In genomic region chr1:162656266-162656665, GRCh38 we compare ENCODE assay signal across 22 cellular contexts.
"Had no signal": no experiment of that assay in that cellular context is flagged by ENCODE, and none has a peak within 500 bp of the region (broad histone marks: within the 10 kb centered on the region; RNA-seq: fewer than 3 reads in every experiment).

No MANE protein-coding gene starts in this region.

- H3K9me3 ChIP-seq: gastrocnemius medialis, left ventricle myocardium inferior, neutrophil, pancreas, prostate gland, right atrium auricular region, suprapubic skin, tibial artery had no signal

- H3K36me3 ChIP-seq: gastrocnemius medialis, neutrophil, pancreas, prostate gland, suprapubic skin had no signal

- H3K27ac ChIP-seq: epithelial cell of prostate, gastrocnemius medialis, left ventricle myocardium inferior, neutrophil, pancreas, prostate gland, right atrium auricular region, suprapubic skin, tibial artery had no signal

- H3K4me3 ChIP-seq: gastrocnemius medialis, left ventricle myocardium inferior, pancreas, prostate gland, right atrium auricular region, suprapubic skin, tibial artery had no signal

- ATAC-seq: activated CD8-positive, alpha-beta T cell treated with anti-CD3 and anti-CD28 coated beads for 36 hours; activated T-cell treated with anti-CD3 and anti-CD28 coated beads, Interleukin-2, amount 50 U/mL, for 4 hours; activated T-helper 17 cell treated with anti-CD3 and anti-CD28 coated beads, Interleukin-2, amount 50 U/mL, for 72 hours; gastrocnemius medialis; pancreas; stimulated activated naive B cell treated with anti-CD40 and anti-IgM and Interleukin-4, amounts not matched to agents 10 μg/mL and 1 μg/mL and 100 μg/mL, for 72 hours had no signal

- DNase-seq: activated B cell treated with CpG ODN at 0.5 μM for 24 hours; activated CD4-positive, alpha-beta T cell treated with anti-CD3 and anti-CD28 coated beads, Interleukin-2, amount 50 U/mL, for 1 hour; activated CD8-positive, alpha-beta T cell treated with anti-CD3 and anti-CD28 coated beads for 36 hours; activated gamma-delta T cell treated with Interleukin-2 at 50 U/mL for 16 hours; activated naive CD4-positive, alpha-beta T cell treated with anti-CD3 and anti-CD28 coated beads, Interleukin-2, amount 50 U/mL, for 16 hours; activated T-cell treated with anti-CD3 and anti-CD28 coated beads, Interleukin-2, amount 50 U/mL, for 4 hours; dermis blood vessel endothelial cell; effector CD8-positive, alpha-beta T cell; gastrocnemius medialis; glutamatergic neuron; left ventricle myocardium inferior; pancreas; stimulated activated CD4-positive, alpha-beta T cell treated with anti-CD3 and anti-CD28 coated beads, Interleukin-15, amount 100 ng/mL, for 24 hours; stimulated activated CD4-positive, alpha-beta T cell treated with anti-CD3 and anti-CD28 coated beads, Interleukin-2, amount 100 ng/mL, for 24 hours; stimulated activated naive B cell treated with anti-CD40 and anti-IgM and Interleukin-4, amounts not matched to agents 10 μg/mL and 1 μg/mL and 100 μg/mL, for 72 hours; tibial artery had no signal

- H3K4me1 ChIP-seq: gastrocnemius medialis, pancreas, prostate gland, right atrium auricular region, suprapubic skin had no signal

- H3K27me3 ChIP-seq: gastrocnemius medialis, neutrophil, pancreas, right atrium auricular region, suprapubic skin, tibial artery had no signal
